ENCODE assay signal across 25 cellular contexts in genomic region chr1:35702540-35702939, GRCh38. TPM values are rescaled to one million over a fixed set of nuclear protein-coding genes. Genes with fewer than 3 reads are reported as not detected.
DNase-seq lines count a peak whose midpoint lies in the region; ATAC-seq and TF ChIP-seq lines count a peak whose summit lies in the region.
"Had no signal": no experiment of that assay in that cellular context is flagged by ENCODE, and none has a peak within 500 bp of the region (broad histone marks: within the 10 kb centered on the region; RNA-seq: fewer than 3 reads in every experiment).

No MANE protein-coding gene starts in this region.

- ATAC-seq in GM19463 (IDR thresholded peaks at IDR 0.05; ENCODE audit: unreplicated experiment) (no peak), HG02885 (IDR thresholded peaks at IDR 0.05; ENCODE audit: poor library complexity, unreplicated experiment) (no peak)
- ATAC-seq: A549; HCT116; lower lobe of right lung; mucosa of descending colon; natural killer cell treated with Interleukin-12 subunit alpha and Interleukin-12 subunit beta and Interleukin-15 and Interleukin-18, amount 100 ng/mL, for 72 hours; right cardiac atrium had no signal

- no peaks in the 10 kb centered on the region for H3F3A ChIP-seq in DOHH2 (ENCODE audit: control insufficient read depth, insufficient read depth)
- no peaks in the 10 kb centered on the region for H3F3A ChIP-seq in SK-N-SH (replicated peaks; ENCODE audit: insufficient read depth)

- H2AK5ac ChIP-seq in mesendoderm (ENCODE audit: low read length), result no peak overlapping the region

- H3K9me3 ChIP-seq in DOHH2 (ENCODE audit: control insufficient read depth, insufficient read depth, low read length) (no peaks in the 10 kb centered on the region), HUES6 (ENCODE audit: control insufficient read depth, insufficient read depth, low read depth, low read length) (0 out of 2 replicates have a peak, but pooled peaks cover 5% of the 10 kb centered on the region), ectodermal cell (ENCODE audit: control insufficient read depth, low read length) (no peaks in the 10 kb centered on the region), SK-N-SH (no peaks in the 10 kb centered on the region)
- H3K9me3 ChIP-seq: A549, lower lobe of right lung, mucosa of descending colon, ovary, spleen had no signal

- H2BK120ac ChIP-seq in mesendoderm (ENCODE audit: low read depth, low read length), result no peak overlapping the region

- no peak overlapping the region for H3K56ac ChIP-seq in mesendoderm (ENCODE audit: low read length)

- H3K27ac ChIP-seq in DOHH2 (ENCODE audit: low read depth, low read length) (no peak overlapping the region), HUES6 (ENCODE audit: low read depth, low read length) (no peak overlapping the region), ectodermal cell (ENCODE audit: insufficient read depth, low read depth, low read length, poor library complexity, severe bottlenecking) (peak overlapping the region; percentile 62), mesendoderm (ENCODE audit: low read depth, low read length) (no peak overlapping the region), SK-N-SH (ENCODE audit: low read depth in 2 of 2, low read length in 1 of 2) (no peak overlapping the region)
- H3K27ac ChIP-seq: A549, lower lobe of right lung, ovary, spleen had no signal

- peak; percentile 14 for TF ChIP-seq CTCF in DOHH2 (IDR thresholded peaks at IDR 0.05; ENCODE audit: low read depth, low read length, poor library complexity, severe bottlenecking)
- no peak for TF ChIP-seq CTCF in SK-N-SH (IDR thresholded peaks at IDR 0.05)

- no peak overlapping the region for H2AFZ ChIP-seq in SK-N-SH (ENCODE audit: low read depth)

- no peak overlapping the region for H2BK5ac ChIP-seq in mesendoderm (ENCODE audit: low read length)

- H4K20me1 ChIP-seq in DOHH2 (ENCODE audit: control insufficient read depth, insufficient read depth, low read depth, low read length) (no peaks in the 10 kb centered on the region), SK-N-SH (ENCODE audit: insufficient read depth) (no peaks in the 10 kb centered on the region)

- no peak overlapping the region for H4K8ac ChIP-seq in mesendoderm (ENCODE audit: low read depth, low read length)

- TF ChIP-seq EP300 in SK-N-SH (IDR thresholded peaks at IDR 0.05; ENCODE audit: borderline replicate concordance in 1 of 2, low read depth in 1 of 2, low read length in 1 of 2), result no peak

- H3K27me3 ChIP-seq in DOHH2 (ENCODE audit: control insufficient read depth, low read length) (peaks cover 45% of the 10 kb centered on the region), HUES6 (ENCODE audit: control insufficient read depth, insufficient read depth, low read length) (peaks cover 12% of the 10 kb centered on the region), ectodermal cell (ENCODE audit: control insufficient read depth, insufficient read depth, low read length, poor library complexity, severe bottlenecking) (no peaks in the 10 kb centered on the region), mesendoderm (ENCODE audit: insufficient read depth, low read length, poor library complexity) (no peaks in the 10 kb centered on the region), SK-N-SH (ENCODE audit: insufficient read depth) (no peaks in the 10 kb centered on the region; the same call in 1 of the 2 replicates)
- H3K27me3 ChIP-seq: ovary had no signal

- CTCF ChIA-PET in SK-N-SH (lab: Yijun Ruan, JAX), result interaction anchor here (1.3 to 4.5 kb wide), 3 partner anchors 12 to 138 kb away, joined by 4 to 20 read pairs (median 5); no protein-coding TSS in a partner anchor

- DNase-seq in mesendoderm, result peak; percentile 34
- DNase-seq in NK-92 treated with Interleukin-12 subunit alpha and Interleukin-12 subunit beta, amount 100 ng/mL, for 24 hours (lab: John Stamatoyannopoulos, UW), result no peak
- DNase-seq in SK-N-SH, result no peak
- DNase-seq: activated CD4-positive, alpha-beta memory T cell treated with anti-CD3 and anti-CD28 coated beads for 36 hours; activated CD8-positive, alpha-beta memory T cell treated with anti-CD3 and anti-CD28 coated beads, Interleukin-2, amount 50 U/mL, for 4 hours; activated naive CD4-positive, alpha-beta T cell treated with anti-CD3 and anti-CD28 coated beads, Interleukin-2, amount 50 U/mL, for 16 hours; amniotic stem cell; CD8-positive, alpha-beta memory T cell; GDM1; Karpas-422; lower lobe of right lung; mucosa of descending colon; ovary; right cardiac atrium; spleen; T-helper 1 cell; trophoblast cell had no signal

- H3K79me2 ChIP-seq in DOHH2 (ENCODE audit: control insufficient read depth, low read length) (no peaks in the 10 kb centered on the region), mesendoderm (ENCODE audit: control insufficient read depth, insufficient read depth, low read length) (no peaks in the 10 kb centered on the region), SK-N-SH (ENCODE audit: insufficient read depth) (no peaks in the 10 kb centered on the region)

- no peak overlapping the region for H4K5ac ChIP-seq in mesendoderm (ENCODE audit: low read length)

- no peaks in the 10 kb centered on the region for H3K79me1 ChIP-seq in mesendoderm (ENCODE audit: low read length)

- no peaks in the 10 kb centered on the region for H3K36me3 ChIP-seq in DOHH2 (ENCODE audit: control insufficient read depth, low read length)
- no peaks in the 10 kb centered on the region for H3K36me3 ChIP-seq in HUES6 (ENCODE audit: control insufficient read depth, insufficient read depth, low read length)
- no peaks in the 10 kb centered on the region for H3K36me3 ChIP-seq in ectodermal cell (ENCODE audit: control insufficient read depth, insufficient read depth, low read length)
- no peaks in the 10 kb centered on the region for H3K36me3 ChIP-seq in mesendoderm (ENCODE audit: control insufficient read depth, insufficient read depth, low read length)
- no peaks in the 10 kb centered on the region for H3K36me3 ChIP-seq in SK-N-SH (replicated peaks in 1 of 2; ENCODE audit: control insufficient read depth in 1 of 2, insufficient read depth in 2 of 2, low read length in 1 of 2)
- H3K36me3 ChIP-seq: lower lobe of right lung, ovary, spleen had no signal

- H3K4me3 ChIP-seq in DOHH2 (ENCODE audit: low read length) (no peak overlapping the region), HUES6 (ENCODE audit: low read depth, low read length) (peak overlapping the region; percentile 27; the same call in 1 of the 2 replicates), ectodermal cell (ENCODE audit: insufficient read depth, low read depth, low read length) (no peak overlapping the region), mesendoderm (ENCODE audit: low read length) (no peak overlapping the region), SK-N-SH (ENCODE audit: low read depth in 2 of 2, low read length in 1 of 2) (no peak overlapping the region)
- H3K4me3 ChIP-seq: A549, lower lobe of right lung, mucosa of descending colon, ovary, spleen had no signal

- no peak for TF ChIP-seq RAD21 in SK-N-SH (IDR thresholded peaks at IDR 0.05; ENCODE audit: low read length)

- H3K9ac ChIP-seq in HUES6 (ENCODE audit: low read length) (no peak overlapping the region), mesendoderm (ENCODE audit: low read length) (no peak overlapping the region), SK-N-SH (no peak overlapping the region)

- H3K4me1 ChIP-seq in DOHH2 (ENCODE audit: control insufficient read depth, low read length), result peaks cover 3% of the 10 kb centered on the region
- peaks cover 22% of the 10 kb centered on the region for H3K4me1 ChIP-seq in HUES6 (ENCODE audit: control insufficient read depth, insufficient read depth, low read length)
- peaks cover 11% of the 10 kb centered on the region for H3K4me1 ChIP-seq in ectodermal cell (ENCODE audit: control insufficient read depth, insufficient read depth, low read length)
- H3K4me1 ChIP-seq in mesendoderm (ENCODE audit: control insufficient read depth, low read depth, low read length), result peaks cover 5% of the 10 kb centered on the region
- peaks cover 0 to 3% of the 10 kb centered on the region in 2 experiments; a peak in 1 of 4 replicates for H3K4me1 ChIP-seq in SK-N-SH (ENCODE audit: control insufficient read depth in 1 of 2, insufficient read depth in 2 of 2, low read depth in 1 of 2, low read length in 1 of 2)
- H3K4me1 ChIP-seq: A549, lower lobe of right lung had no signal

- POLR2A ChIA-PET in SK-N-SH (lab: Yijun Ruan, JAX), result no interaction called here

- H3K9me2 ChIP-seq in DOHH2 (replicated peaks; ENCODE audit: control insufficient read depth, low read length) (no peaks in the 10 kb centered on the region), SK-N-SH (no peaks in the 10 kb centered on the region)

- no peak overlapping the region for H3K4ac ChIP-seq in mesendoderm (ENCODE audit: low read depth, low read length)

- 26 to 28% methylated on average over 6 of the region's 6 CpGs for WGBS in ectodermal cell, 2 experiments
- no CpG with 5 or more reads among the region's 6 CpGs for WGBS in mesendoderm (ENCODE audit: extremely low coverage, insufficient coverage, low lambda C conversion rate)
- WGBS in SK-N-SH (ENCODE audit: low lambda C conversion rate), result 63% methylated on average over 6 of the region's 6 CpGs

- no peak overlapping the region for H2BK15ac ChIP-seq in mesendoderm (replicated peaks; ENCODE audit: low read depth)

- no peak overlapping the region for H3K23ac ChIP-seq in mesendoderm (ENCODE audit: low read length)

- H3K4me2 ChIP-seq in DOHH2 (ENCODE audit: low read length), result no peak overlapping the region
- H3K4me2 ChIP-seq in mesendoderm (ENCODE audit: low read length), result no peak overlapping the region
- H3K4me2 ChIP-seq in SK-N-SH, result no peak overlapping the region
- H3K4me2 ChIP-seq: A549 had no signal

- no peak overlapping the region for H3K18ac ChIP-seq in mesendoderm (ENCODE audit: low read length)

TF ChIP-seq in SK-N-SH, 30 proteins besides CTCF, POLR2A, EP300 and RAD21 (continues in another document):
- TF ChIP-seq RFX5 (IDR thresholded peaks at IDR 0.05; ENCODE audit: low read length), result no peak
- TF ChIP-seq, protein P1, sequence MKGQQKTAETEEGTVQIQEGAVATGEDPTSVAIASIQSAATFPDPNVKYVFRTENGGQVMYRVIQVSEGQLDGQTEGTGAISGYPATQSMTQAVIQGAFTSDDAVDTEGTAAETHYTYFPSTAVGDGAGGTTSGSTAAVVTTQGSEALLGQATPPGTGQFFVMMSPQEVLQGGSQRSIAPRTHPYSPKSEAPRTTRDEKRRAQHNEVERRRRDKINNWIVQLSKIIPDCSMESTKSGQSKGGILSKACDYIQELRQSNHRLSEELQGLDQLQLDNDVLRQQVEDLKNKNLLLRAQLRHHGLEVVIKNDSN (IDR thresholded peaks at IDR 0.05; ENCODE audit: borderline replicate concordance, low read depth), result no peak
- no peak for TF ChIP-seq GABPA (IDR thresholded peaks at IDR 0.05; ENCODE audit: low read depth)
- no peak for TF ChIP-seq ELF1 (IDR thresholded peaks at IDR 0.05)

RNA-seq across cellular contexts. Expression of gene C1orf216, which starts 16.1 kb away (rescaled TPM):
- polyA plus RNA-seq in ectodermal cell (2013, experiment 1 of 4), result 13.8 TPM
- polyA plus RNA-seq in ectodermal cell (2013, experiment 2 of 4), result 13.3 TPM
- 10.2 TPM for polyA plus RNA-seq in ectodermal cell (2013, experiment 3 of 4)
- polyA plus RNA-seq in ectodermal cell (2013, experiment 4 of 4), result 10.4 TPM
- polyA plus RNA-seq in mesendoderm (2013, experiment 1 of 2), result 4.8 TPM
- 4.9 TPM for polyA plus RNA-seq in mesendoderm (2013, experiment 2 of 2)
- 20.0 and 28.3 TPM in 2 replicates for polyA plus RNA-seq in SK-N-SH (2012; rRNA removed)
- polyA plus RNA-seq in SK-N-SH (2012; cell fraction: cytosol; rRNA removed), result 21.3 and 24.0 TPM in 2 replicates
- polyA plus RNA-seq in SK-N-SH (2012; cell fraction: nucleus; rRNA removed), result 29.3 and 44.4 TPM in 2 replicates
